Comparison of ENCODE assay signal across 11 cellular contexts in genomic region chr3:71497367-71497925, GRCh38.
A peak's percentile ranks its signal among the peaks of the same experiment; 100 is the strongest.
DNase-seq lines count a peak whose midpoint lies in the region; ATAC-seq and TF ChIP-seq lines count a peak whose summit lies in the region.
"Had no signal": no experiment of that assay in that cellular context is flagged by ENCODE, and none has a peak within 500 bp of the region (broad histone marks: within the 10 kb centered on the region; RNA-seq: fewer than 3 reads in every experiment).

No MANE protein-coding gene starts in this region.

- H2AK5ac ChIP-seq in mesenchymal stem cell (ENCODE audit: low read length, severe bottlenecking) = peak overlapping the region; percentile 95

- H3K4me1 Mint-ChIP-seq in MCF 10A (ENCODE audit: insufficient read depth, unreplicated experiment) = peaks cover 24% of the 10 kb centered on the region

- H3K4me3 ChIP-seq in mammary epithelial cell (replicated peaks in 1 of 3; ENCODE audit: insufficient read depth in 1 of 3, low read depth in 2 of 3, low read length in 3 of 3) (no peak overlapping the region), mesenchymal stem cell (ENCODE audit: insufficient read depth in 1 of 2, low read depth in 1 of 2, low read length in 2 of 2) (no peak overlapping the region), tibial artery (no peak overlapping the region), foreskin fibroblast (ENCODE audit: low read depth in 1 of 2, low read length in 2 of 2) (no peak overlapping the region)

- no peak overlapping the region for H2AFZ ChIP-seq in mammary epithelial cell (ENCODE audit: low read depth, low read length)
- no peak overlapping the region for H2AFZ ChIP-seq in mesenchymal stem cell (ENCODE audit: low read depth, low read length)

- DNase-seq in MCF 10A (ENCODE audit: unreplicated experiment) = no peak
- no peak for DNase-seq in mammary epithelial cell
- no peak for DNase-seq in mesenchymal stem cell
- DNase-seq in tibial artery = no peak
- DNase-seq in foreskin fibroblast = no peak
- no peak for DNase-seq in SHP77 treated with DMSO at 0.1 percent for 48 hours (lab: John Stamatoyannopoulos, UW)
- DNase-seq: effector memory CD4-positive, alpha-beta T cell; WERI-Rb-1 had no signal

- no peak overlapping the region for H3K23ac ChIP-seq in mesenchymal stem cell (ENCODE audit: low read length in 2 of 2)

- H4K20me1 ChIP-seq in mammary epithelial cell (ENCODE audit: insufficient read depth, low read length) = no peaks in the 10 kb centered on the region

- ATAC-seq in GM19395 (IDR thresholded peaks at IDR 0.05; ENCODE audit: unreplicated experiment) = no peak

- peak overlapping the region; percentile 80 for H3K4me3 Mint-ChIP-seq in MCF 10A (ENCODE audit: unreplicated experiment)
- H3K4me3 Mint-ChIP-seq: neural crest cell had no signal

- H3K27ac ChIP-seq in mammary epithelial cell (ENCODE audit: insufficient read depth, low read depth, low read length) (no peak overlapping the region), angular gyrus (ENCODE audit: low read depth, low read length) (peak overlapping the region; percentile 80), mesenchymal stem cell (ENCODE audit: low read length, poor library complexity, severe bottlenecking) (peak overlapping the region; percentile 92), tibial artery (peak overlapping the region; percentile 81)
- H3K27ac ChIP-seq: WERI-Rb-1 had no signal

- POLR2A ChIA-PET in MCF 10A (lab: Yijun Ruan, JAX) = interaction anchor here (0.7 to 7.5 kb wide), 21 partner anchors 13 to 1378 kb away, joined by 3 to 104 read pairs (median 12); partner anchors contain the start of gene FOXP1

- no peak overlapping the region for H3K4me2 ChIP-seq in mammary epithelial cell (ENCODE audit: insufficient read depth, low read depth, low read length)
- peak overlapping the region; percentile 21 for H3K4me2 ChIP-seq in mesenchymal stem cell (ENCODE audit: low read length, poor library complexity, severe bottlenecking)

- no peak for TF ChIP-seq CTCF in MCF 10A (IDR thresholded peaks at IDR 0.05; ENCODE audit: unreplicated experiment)
- TF ChIP-seq CTCF in mammary epithelial cell (conservative IDR thresholded peaks at IDR 0.05 in 1 of 2, IDR thresholded peaks at IDR 0.05 in 1 of 2; ENCODE audit: extremely low read depth in 1 of 2, insufficient read depth in 1 of 2, low read depth in 1 of 2, low read length in 2 of 2) = no peak
- TF ChIP-seq CTCF in tibial artery (IDR thresholded peaks at IDR 0.05) = no peak
- TF ChIP-seq CTCF in foreskin fibroblast (IDR thresholded peaks at IDR 0.05; ENCODE audit: low read depth, low read length) = no peak

- BruUV-seq in MCF 10A (replicated peaks; lab: Mats Ljungman, UMichigan) (no TSS peak), mammary epithelial cell (replicated peaks; lab: Mats Ljungman, UMichigan) (no TSS peak)

- H3K9me3 Mint-ChIP-seq in MCF 10A (ENCODE audit: unreplicated experiment) = no peaks in the 10 kb centered on the region

- H2BK5ac ChIP-seq in mesenchymal stem cell (ENCODE audit: low read depth, low read length, poor library complexity, severe bottlenecking) = peak overlapping the region; percentile 21

- H3K79me2 ChIP-seq in mammary epithelial cell (ENCODE audit: insufficient read depth, low read length) = peaks cover 12% of the 10 kb centered on the region

- dilution Hi-C loops in mammary epithelial cell (cut with HindIII; ENCODE audit: low sequenced_read_pairs) = no loop called here

- peak overlapping the region; percentile 96 for H3K27ac Mint-ChIP-seq in MCF 10A (ENCODE audit: low read depth, unreplicated experiment)

- WGBS in mammary epithelial cell (ENCODE audit: low coverage, missing lambda C conversion rate) = 86% methylated on average over 2 of the region's 2 CpGs
- 85% methylated on average over 1 of the region's 2 CpGs for WGBS in mesenchymal stem cell

- CTCF ChIA-PET in MCF 10A (lab: Yijun Ruan, JAX) = interaction anchor here (0.7 to 3.6 kb wide), 9 partner anchors 12 to 102 kb away, joined by 3 to 17 read pairs (median 5); no protein-coding TSS in a partner anchor
- CTCF ChIA-PET in mammary epithelial cell (lab: Charles Lee; ENCODE audit: low non-redundant PET) = interaction anchor here (0.8 kb wide), 1 partner anchor 80 kb away, joined by 6 read pairs; no protein-coding TSS in a partner anchor

- H3K18ac ChIP-seq in mesenchymal stem cell (ENCODE audit: low read depth in 1 of 2, low read length in 2 of 2) = no peak overlapping the region

- H3K36me3 Mint-ChIP-seq in MCF 10A (ENCODE audit: insufficient read depth, unreplicated experiment) = peaks cover 23% of the 10 kb centered on the region

- H3K4ac ChIP-seq in mesenchymal stem cell (ENCODE audit: low read depth in 1 of 2, low read length in 2 of 2) = no peak overlapping the region

- no peak overlapping the region for H3K14ac ChIP-seq in mesenchymal stem cell (ENCODE audit: low read length in 2 of 2)

- H3K36me3 ChIP-seq in mammary epithelial cell (ENCODE audit: insufficient read depth, low read length) (no peaks in the 10 kb centered on the region), mesenchymal stem cell (ENCODE audit: control insufficient read depth in 1 of 2, insufficient read depth in 2 of 2, low read depth in 1 of 2, low read length in 2 of 2) (no peaks in the 10 kb centered on the region), tibial artery (peaks cover 0 to 7% (median 4%) of the 10 kb centered on the region in 3 donors)
- H3K36me3 ChIP-seq: WERI-Rb-1 had no signal

- no peak overlapping the region for H4K91ac ChIP-seq in mesenchymal stem cell (ENCODE audit: low read length)

- H3K9ac ChIP-seq in mammary epithelial cell (ENCODE audit: insufficient read depth, low read length) = no peak overlapping the region
- H3K9ac ChIP-seq in mesenchymal stem cell (ENCODE audit: low read length) = peak overlapping the region; percentile 85

- H2BK120ac ChIP-seq in mesenchymal stem cell (ENCODE audit: low read depth, low read length) = no peak overlapping the region

- in situ Hi-C loops in mammary epithelial cell (cut with MboI; ENCODE audit: low sequenced_read_pairs in 2 of 2) = no loop called here

- H3K79me1 ChIP-seq in mesenchymal stem cell (replicated peaks; ENCODE audit: low read length, poor library complexity, severe bottlenecking) = peaks cover 11% of the 10 kb centered on the region

- H3K27me3 ChIP-seq in mammary epithelial cell (ENCODE audit: insufficient read depth, low read length) (no peaks in the 10 kb centered on the region), mesenchymal stem cell (ENCODE audit: control insufficient read depth in 1 of 2, insufficient read depth in 1 of 2, low read length in 2 of 2) (no peaks in the 10 kb centered on the region), tibial artery (no peaks in the 10 kb centered on the region)

- H3K27me3 Mint-ChIP-seq in MCF 10A (ENCODE audit: insufficient read depth, unreplicated experiment) = no peaks in the 10 kb centered on the region

- intact Hi-C loops in MCF 10A (cut with micrococcal nuclease) = loop anchor here (2.0 to 5.0 kb wide), 2 partner anchors 75 to 435 kb away; no protein-coding TSS in a partner anchor
- intact Hi-C loops in mammary epithelial cell (cut with micrococcal nuclease) = loop anchor here (5.0 kb wide), 1 partner anchor 50 kb away; no protein-coding TSS in a partner anchor
- intact Hi-C loops in tibial artery (cut with DNase I; ENCODE audit: low total_unique reads) = no loop called here

- H3K4me1 ChIP-seq in mammary epithelial cell (ENCODE audit: insufficient read depth, low read length) (peaks cover 23% of the 10 kb centered on the region), mesenchymal stem cell (ENCODE audit: control insufficient read depth, insufficient read depth, low read depth, low read length) (peaks cover 20% of the 10 kb centered on the region), tibial artery (peaks cover 0 to 37% (median 25%) of the 10 kb centered on the region in 4 donors)

- H3K9me3 ChIP-seq in mammary epithelial cell (replicated peaks; ENCODE audit: insufficient read depth, low read length) (no peaks in the 10 kb centered on the region), mesenchymal stem cell (ENCODE audit: control insufficient read depth, low read length) (no peaks in the 10 kb centered on the region), tibial artery (no peaks in the 10 kb centered on the region)

- no peak overlapping the region for H4K8ac ChIP-seq in mesenchymal stem cell (ENCODE audit: low read length)

- H2BK15ac ChIP-seq in mesenchymal stem cell (ENCODE audit: low read depth, poor library complexity, severe bottlenecking) = no peak overlapping the region

- H2BK12ac ChIP-seq in mesenchymal stem cell (ENCODE audit: low read length in 2 of 2) = no peak overlapping the region
